Comparison of ENCODE assay signal across 1 cellular context in the genomic region with DNA sequence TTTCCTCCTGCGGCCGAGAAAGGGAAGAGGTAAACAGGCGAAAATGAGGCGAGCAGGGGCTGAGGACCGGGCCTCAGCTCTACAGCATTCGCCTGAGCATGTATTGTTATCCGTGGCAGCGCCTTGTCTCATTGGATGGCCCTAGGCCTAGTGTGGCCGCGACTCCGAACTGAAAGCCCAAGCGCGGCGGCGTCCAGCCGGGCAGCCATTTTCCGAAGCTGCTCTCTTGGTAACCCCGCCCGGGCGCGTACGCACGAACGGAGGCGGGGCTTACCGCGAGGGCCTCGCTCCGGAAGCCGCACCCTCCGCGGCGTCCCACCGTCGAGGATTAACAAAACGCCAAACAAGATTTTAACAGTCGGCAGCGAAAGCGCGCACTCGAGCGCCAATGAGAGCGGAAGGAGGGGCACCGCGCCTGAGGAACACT.
TF ChIP-seq lines count a peak whose summit lies in the region.

No MANE protein-coding gene starts in this region.

TF ChIP-seq in K562, 482 proteins besides CTCF, POLR2A, EP300 and RAD21 (continued from another document):
- TF ChIP-seq ZNF282 (CRISPR knock-in tag; IDR thresholded peaks at IDR 0.05): no peak
- no peak for TF ChIP-seq RHOXF2B (CRISPR knock-in tag; conservative IDR thresholded peaks at IDR 0.05)
- TF ChIP-seq RFX7 (CRISPR knock-in tag; IDR thresholded peaks at IDR 0.05): no peak
- no peak for TF ChIP-seq NR2C2 (CRISPR knock-in tag; IDR thresholded peaks at IDR 0.05)
- TF ChIP-seq NR2C2 (tag; IDR thresholded peaks at IDR 0.05): peak; percentile 61; the same call in 1 of the 2 replicates
- peak; percentile 93 for TF ChIP-seq CXXC5 (CRISPR knock-in tag; IDR thresholded peaks at IDR 0.05)
- no peak for TF ChIP-seq ADNP (tag; IDR thresholded peaks at IDR 0.05)
- TF ChIP-seq, protein P1, sequence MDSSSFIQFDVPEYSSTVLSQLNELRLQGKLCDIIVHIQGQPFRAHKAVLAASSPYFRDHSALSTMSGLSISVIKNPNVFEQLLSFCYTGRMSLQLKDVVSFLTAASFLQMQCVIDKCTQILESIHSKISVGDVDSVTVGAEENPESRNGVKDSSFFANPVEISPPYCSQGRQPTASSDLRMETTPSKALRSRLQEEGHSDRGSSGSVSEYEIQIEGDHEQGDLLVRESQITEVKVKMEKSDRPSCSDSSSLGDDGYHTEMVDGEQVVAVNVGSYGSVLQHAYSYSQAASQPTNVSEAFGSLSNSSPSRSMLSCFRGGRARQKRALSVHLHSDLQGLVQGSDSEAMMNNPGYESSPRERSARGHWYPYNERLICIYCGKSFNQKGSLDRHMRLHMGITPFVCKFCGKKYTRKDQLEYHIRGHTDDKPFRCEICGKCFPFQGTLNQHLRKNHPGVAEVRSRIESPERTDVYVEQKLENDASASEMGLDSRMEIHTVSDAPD (CRISPR knock-in tag; IDR thresholded peaks at IDR 0.05): no peak
- TF ChIP-seq, protein P2, sequence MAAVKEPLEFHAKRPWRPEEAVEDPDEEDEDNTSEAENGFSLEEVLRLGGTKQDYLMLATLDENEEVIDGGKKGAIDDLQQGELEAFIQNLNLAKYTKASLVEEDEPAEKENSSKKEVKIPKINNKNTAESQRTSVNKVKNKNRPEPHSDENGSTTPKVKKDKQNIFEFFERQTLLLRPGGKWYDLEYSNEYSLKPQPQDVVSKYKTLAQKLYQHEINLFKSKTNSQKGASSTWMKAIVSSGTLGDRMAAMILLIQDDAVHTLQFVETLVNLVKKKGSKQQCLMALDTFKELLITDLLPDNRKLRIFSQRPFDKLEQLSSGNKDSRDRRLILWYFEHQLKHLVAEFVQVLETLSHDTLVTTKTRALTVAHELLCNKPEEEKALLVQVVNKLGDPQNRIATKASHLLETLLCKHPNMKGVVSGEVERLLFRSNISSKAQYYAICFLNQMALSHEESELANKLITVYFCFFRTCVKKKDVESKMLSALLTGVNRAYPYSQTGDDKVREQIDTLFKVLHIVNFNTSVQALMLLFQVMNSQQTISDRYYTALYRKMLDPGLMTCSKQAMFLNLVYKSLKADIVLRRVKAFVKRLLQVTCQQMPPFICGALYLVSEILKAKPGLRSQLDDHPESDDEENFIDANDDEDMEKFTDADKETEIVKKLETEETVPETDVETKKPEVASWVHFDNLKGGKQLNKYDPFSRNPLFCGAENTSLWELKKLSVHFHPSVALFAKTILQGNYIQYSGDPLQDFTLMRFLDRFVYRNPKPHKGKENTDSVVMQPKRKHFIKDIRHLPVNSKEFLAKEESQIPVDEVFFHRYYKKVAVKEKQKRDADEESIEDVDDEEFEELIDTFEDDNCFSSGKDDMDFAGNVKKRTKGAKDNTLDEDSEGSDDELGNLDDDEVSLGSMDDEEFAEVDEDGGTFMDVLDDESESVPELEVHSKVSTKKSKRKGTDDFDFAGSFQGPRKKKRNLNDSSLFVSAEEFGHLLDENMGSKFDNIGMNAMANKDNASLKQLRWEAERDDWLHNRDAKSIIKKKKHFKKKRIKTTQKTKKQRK (IDR thresholded peaks at IDR 0.05; ENCODE audit: borderline replicate concordance, low read depth, low read length): no peak
- TF ChIP-seq, protein P3, sequence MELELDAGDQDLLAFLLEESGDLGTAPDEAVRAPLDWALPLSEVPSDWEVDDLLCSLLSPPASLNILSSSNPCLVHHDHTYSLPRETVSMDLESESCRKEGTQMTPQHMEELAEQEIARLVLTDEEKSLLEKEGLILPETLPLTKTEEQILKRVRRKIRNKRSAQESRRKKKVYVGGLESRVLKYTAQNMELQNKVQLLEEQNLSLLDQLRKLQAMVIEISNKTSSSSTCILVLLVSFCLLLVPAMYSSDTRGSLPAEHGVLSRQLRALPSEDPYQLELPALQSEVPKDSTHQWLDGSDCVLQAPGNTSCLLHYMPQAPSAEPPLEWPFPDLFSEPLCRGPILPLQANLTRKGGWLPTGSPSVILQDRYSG (tag; conservative IDR thresholded peaks at IDR 0.05; ENCODE audit: low read depth): no peak
- no peak for TF ChIP-seq PRDM10 (IDR thresholded peaks at IDR 0.05; ENCODE audit: partially characterized antibody)
- TF ChIP-seq DPF2 (IDR thresholded peaks at IDR 0.05): no peak
- TF ChIP-seq ZBED1 (IDR thresholded peaks at IDR 0.05): peak; percentile 33; the same call in 1 of the 2 replicates
- TF ChIP-seq NRF1 (conservative IDR thresholded peaks at IDR 0.05 in 1 of 2, IDR thresholded peaks at IDR 0.05 in 1 of 2): no peak; a peak in 1 of 4 replicates
- TF ChIP-seq MYC (IDR thresholded peaks at IDR 0.05; ENCODE audit: low read depth, low read length): peak; percentile 37; the same call in 1 of the 2 replicates
- TF ChIP-seq MYC (CRISPR knock-in tag; IDR thresholded peaks at IDR 0.05; ENCODE audit: borderline replicate concordance, low read depth): no peak
- TF ChIP-seq ZNF445 (CRISPR knock-in tag; IDR thresholded peaks at IDR 0.05; ENCODE audit: low read depth): no peak
- TF ChIP-seq TEAD4 (IDR thresholded peaks at IDR 0.05; ENCODE audit: low read length): peak; percentile 30; the same call in 1 of the 2 replicates
- TF ChIP-seq TEAD4 (CRISPR knock-in tag; IDR thresholded peaks at IDR 0.05; ENCODE audit: borderline replicate concordance): no peak
- TF ChIP-seq, protein P4, sequence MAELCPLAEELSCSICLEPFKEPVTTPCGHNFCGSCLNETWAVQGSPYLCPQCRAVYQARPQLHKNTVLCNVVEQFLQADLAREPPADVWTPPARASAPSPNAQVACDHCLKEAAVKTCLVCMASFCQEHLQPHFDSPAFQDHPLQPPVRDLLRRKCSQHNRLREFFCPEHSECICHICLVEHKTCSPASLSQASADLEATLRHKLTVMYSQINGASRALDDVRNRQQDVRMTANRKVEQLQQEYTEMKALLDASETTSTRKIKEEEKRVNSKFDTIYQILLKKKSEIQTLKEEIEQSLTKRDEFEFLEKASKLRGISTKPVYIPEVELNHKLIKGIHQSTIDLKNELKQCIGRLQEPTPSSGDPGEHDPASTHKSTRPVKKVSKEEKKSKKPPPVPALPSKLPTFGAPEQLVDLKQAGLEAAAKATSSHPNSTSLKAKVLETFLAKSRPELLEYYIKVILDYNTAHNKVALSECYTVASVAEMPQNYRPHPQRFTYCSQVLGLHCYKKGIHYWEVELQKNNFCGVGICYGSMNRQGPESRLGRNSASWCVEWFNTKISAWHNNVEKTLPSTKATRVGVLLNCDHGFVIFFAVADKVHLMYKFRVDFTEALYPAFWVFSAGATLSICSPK (IDR thresholded peaks at IDR 0.05; ENCODE audit: borderline replicate concordance): no peak
- TF ChIP-seq SMC3 (conservative IDR thresholded peaks at IDR 0.05; ENCODE audit: insufficient read depth, low read depth, low read length): no peak
- TF ChIP-seq ZNF41 (CRISPR knock-in tag; conservative IDR thresholded peaks at IDR 0.05): no peak
- TF ChIP-seq ZNF184 (CRISPR knock-in tag; IDR thresholded peaks at IDR 0.05): no peak
- no peak for TF ChIP-seq KHSRP (IDR thresholded peaks at IDR 0.05)
- TF ChIP-seq CEBPG (CRISPR knock-in tag; IDR thresholded peaks at IDR 0.05): no peak
- no peak for TF ChIP-seq CEBPG (tag; conservative IDR thresholded peaks at IDR 0.05 in 1 of 2, IDR thresholded peaks at IDR 0.05 in 1 of 2)
- TF ChIP-seq, protein P5, sequence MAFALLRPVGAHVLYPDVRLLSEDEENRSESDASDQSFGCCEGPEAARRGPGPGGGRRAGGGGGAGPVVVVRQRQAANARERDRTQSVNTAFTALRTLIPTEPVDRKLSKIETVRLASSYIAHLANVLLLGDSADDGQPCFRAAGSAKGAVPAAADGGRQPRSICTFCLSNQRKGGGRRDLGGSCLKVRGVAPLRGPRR (CRISPR knock-in tag; IDR thresholded peaks at IDR 0.05): no peak
- no peak for TF ChIP-seq HCFC1 (IDR thresholded peaks at IDR 0.05; ENCODE audit: low read depth, low read length)
- TF ChIP-seq ARID2 (IDR thresholded peaks at IDR 0.05): no peak
- TF ChIP-seq DIDO1 (tag; IDR thresholded peaks at IDR 0.05; ENCODE audit: low read depth): no peak
- TF ChIP-seq RBM14 (IDR thresholded peaks at IDR 0.05; ENCODE audit: borderline replicate concordance, insufficient read depth, low read depth, low read length): no peak
- no peak for TF ChIP-seq ZBTB12 (CRISPR knock-in tag; IDR thresholded peaks at IDR 0.05)
- TF ChIP-seq ZNF766 (CRISPR knock-in tag; conservative IDR thresholded peaks at IDR 0.05): no peak
- 0 out of 2 replicates have a peak, but pooled peaks have one; percentile 2 for TF ChIP-seq ATF6 (CRISPR knock-in tag; IDR thresholded peaks at IDR 0.05)
- TF ChIP-seq FUS (optimal IDR thresholded peaks at IDR 0.05; ENCODE audit: low read depth, low read length): no peak
- TF ChIP-seq ZSCAN29 (IDR thresholded peaks at IDR 0.05): no peak
- no peak for TF ChIP-seq ZFPM2 (CRISPR knock-in tag; IDR thresholded peaks at IDR 0.05)
